In the genomic region with DNA sequence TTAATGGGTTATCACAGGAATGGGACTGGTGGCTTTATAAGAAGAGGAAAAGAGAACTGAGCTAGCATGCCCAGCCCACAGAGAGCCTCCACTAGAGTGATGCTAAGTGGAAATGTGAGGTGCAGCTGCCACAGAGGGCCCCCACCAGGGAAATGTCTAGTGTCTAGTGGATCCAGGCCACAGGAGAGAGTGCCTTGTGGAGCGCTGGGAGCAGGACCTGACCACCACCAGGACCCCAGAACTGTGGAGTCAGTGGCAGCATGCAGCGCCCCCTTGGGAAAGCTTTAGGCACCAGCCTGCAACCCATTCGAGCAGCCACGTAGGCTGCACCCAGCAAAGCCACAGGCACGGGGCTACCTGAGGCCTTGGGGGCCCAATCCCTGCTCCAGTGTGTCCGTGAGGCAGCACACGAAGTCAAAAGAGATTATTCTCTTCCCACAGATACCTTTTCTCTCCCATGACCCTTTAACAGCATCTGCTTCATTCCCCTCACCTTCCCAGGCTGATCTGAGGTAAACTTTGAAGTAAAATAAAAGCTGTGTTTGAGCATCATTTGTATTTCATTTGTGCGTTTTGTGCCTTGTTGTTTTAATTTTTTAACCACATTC, we compare ENCODE assay signal across 10 cellular contexts. TPM values are rescaled to one million over a fixed set of nuclear protein-coding genes. Genes with fewer than 3 reads are reported as not detected.
A peak's percentile ranks its signal among the peaks of the same experiment; 100 is the strongest.
DNase-seq lines count a peak whose midpoint lies in the region; ATAC-seq and TF ChIP-seq lines count a peak whose summit lies in the region.
"Had no signal": no experiment of that assay in that cellular context is flagged by ENCODE, and none has a peak within 500 bp of the region (broad histone marks: within the 10 kb centered on the region; RNA-seq: fewer than 3 reads in every experiment).

No MANE protein-coding gene starts in this region.

- no peak overlapping the region for H3K18ac ChIP-seq in H9 (ENCODE audit: insufficient read length, low read depth, low read length)

- H2BK120ac ChIP-seq in H9 (ENCODE audit: low read depth, low read length, poor library complexity, severe bottlenecking) = no peak overlapping the region

- H3K4me1 Mint-ChIP-seq in H9 = peaks cover 7 to 13% of the 10 kb centered on the region in 2 experiments
- peaks cover 50% of the 10 kb centered on the region for H3K4me1 Mint-ChIP-seq in activated T-helper 17 cell treated with anti-CD3 and anti-CD28 coated beads, Interleukin-2, amount 50 U/mL, for 72 hours

- TF ChIP-seq CTCF in BJ (IDR thresholded peaks at IDR 0.05; ENCODE audit: insufficient read depth, low read depth, low read length) (peak; percentile 27), H9 (conservative IDR thresholded peaks at IDR 0.05) (peak; percentile 73), kidney epithelial cell (IDR thresholded peaks at IDR 0.05; ENCODE audit: insufficient read depth, low read length, poor library complexity, severe bottlenecking) (peak; percentile 21), dorsolateral prefrontal cortex (IDR thresholded peaks at IDR 0.05 in 54 of 56, conservative IDR thresholded peaks at IDR 0.05 in 2 of 56; ENCODE audit: low read depth in 1 of 56, partially characterized antibody in 56 of 56) (no peak), omental fat pad (IDR thresholded peaks at IDR 0.05) (no peak)

- H3K79me1 ChIP-seq in H9 (ENCODE audit: insufficient read depth, low read depth, low read length, poor library complexity, severe bottlenecking) = no peaks in the 10 kb centered on the region

- H3K79me2 ChIP-seq in H9 (ENCODE audit: insufficient read depth, low read length) = no peaks in the 10 kb centered on the region

- H2AFZ ChIP-seq in H9 (ENCODE audit: low read length) = no peak overlapping the region

- peak overlapping the region in 1 of 2 experiments; percentile 7; a peak in 1 of 5 replicates for H3K4me3 Mint-ChIP-seq in H9
- peak overlapping the region; percentile 98 for H3K4me3 Mint-ChIP-seq in activated T-helper 17 cell treated with anti-CD3 and anti-CD28 coated beads, Interleukin-2, amount 50 U/mL, for 72 hours

- no peak overlapping the region for H4K91ac ChIP-seq in H9 (ENCODE audit: insufficient read length, low read depth, low read length)

- H3K27me3 Mint-ChIP-seq in H9 (ENCODE audit: low read depth) = peaks cover 4% of the 10 kb centered on the region
- no peaks in the 10 kb centered on the region for H3K27me3 Mint-ChIP-seq in activated T-helper 17 cell treated with anti-CD3 and anti-CD28 coated beads, Interleukin-2, amount 50 U/mL, for 72 hours

- CTCF ChIA-PET in BJ (lab: Yijun Ruan, JAX) = interaction anchor here (1.5 to 2.8 kb wide), 4 partner anchors 10 to 49 kb away, joined by 7 to 13 read pairs (median 10); no protein-coding TSS in a partner anchor

- H2BK15ac ChIP-seq in H9 (ENCODE audit: low read depth, low read length) = no peak overlapping the region

- ATAC-seq in activated T-helper 17 cell treated with anti-CD3 and anti-CD28 coated beads, Interleukin-2, amount 50 U/mL, for 72 hours (replicated peaks) = no peak
- ATAC-seq in GM18868 (IDR thresholded peaks at IDR 0.05; ENCODE audit: unreplicated experiment) (no peak), omental fat pad (ENCODE audit: low FRiP score) (no peak)

- H3K4me3 ChIP-seq in BJ (ENCODE audit: low read depth, low read length) = no peak overlapping the region
- no peak overlapping the region for H3K4me3 ChIP-seq in kidney epithelial cell (ENCODE audit: low read depth, low read length)
- H3K4me3 ChIP-seq in dorsolateral prefrontal cortex = peak overlapping the region in 6 of 59 donors; percentile 9 to 86 (median 79)
- H3K4me3 ChIP-seq: prostate gland had no signal

- no peak overlapping the region for H4K8ac ChIP-seq in H9 (replicated peaks; ENCODE audit: insufficient read length, low read depth, low read length)

- H3K27me3 ChIP-seq in BJ (ENCODE audit: control insufficient read depth, insufficient read depth, low read length) (no peaks in the 10 kb centered on the region), H9 (ENCODE audit: insufficient read depth, low read length) (no peaks in the 10 kb centered on the region; the same call in 1 of the 2 replicates), kidney epithelial cell (ENCODE audit: control insufficient read depth, insufficient read depth, low read length) (no peaks in the 10 kb centered on the region), dorsolateral prefrontal cortex (peaks cover 0 to 12% (median 0%) of the 10 kb centered on the region in 45 donors)

- POLR2A ChIA-PET in BJ (lab: Charles Lee) = interaction anchor here (0.6 kb wide), 1 partner anchor 663 kb away, joined by 4 read pairs; no protein-coding TSS in a partner anchor

- no peak overlapping the region; a peak in 2 of 7 replicates for H3K27ac Mint-ChIP-seq in H9
- H3K27ac Mint-ChIP-seq in activated T-helper 17 cell treated with anti-CD3 and anti-CD28 coated beads, Interleukin-2, amount 50 U/mL, for 72 hours = peak overlapping the region; percentile 98

- H3K4me2 ChIP-seq in H9 (ENCODE audit: insufficient read depth, insufficient read length, low read length) = no peak overlapping the region

- DNase-seq in BJ (ENCODE audit: low read depth) (no peak), H9 (peak; percentile 78), kidney epithelial cell (ENCODE audit: low read depth) (no peak), KBM-7 (no peak), dorsolateral prefrontal cortex (no peak), omental fat pad (ENCODE audit: low spot score) (no peak)

- no peaks in the 10 kb centered on the region; the same call in 1 of the 2 replicates for H3K4me1 ChIP-seq in H9 (ENCODE audit: insufficient read depth, low read length)
- H3K4me1 ChIP-seq: prostate gland had no signal

- H3K36me3 ChIP-seq in BJ (ENCODE audit: control insufficient read depth, insufficient read depth, low read length) = peaks cover 28% of the 10 kb centered on the region
- peaks cover 4% of the 10 kb centered on the region for H3K36me3 ChIP-seq in kidney epithelial cell (ENCODE audit: control insufficient read depth, insufficient read depth, low read length)

- no peak overlapping the region for H3K23ac ChIP-seq in H9 (ENCODE audit: insufficient read length, low read depth, low read length)

- no peak overlapping the region for H2BK12ac ChIP-seq in H9 (ENCODE audit: insufficient read length, low read depth, low read length)

- no peak overlapping the region for H3K27ac ChIP-seq in H9 (ENCODE audit: insufficient read length, low read depth, low read length)
- H3K27ac ChIP-seq in dorsolateral prefrontal cortex = peak overlapping the region in 5 of 59 donors; percentile 24 to 51 (median 35)
- H3K27ac ChIP-seq: prostate gland, VCaP had no signal

- intact Hi-C loops in dorsolateral prefrontal cortex (cut with DNase I) = loop anchor here (2.0 to 5.0 kb wide), 2 partner anchors 34 to 43 kb away; no protein-coding TSS in a partner anchor

- H3K4ac ChIP-seq in H9 (ENCODE audit: low read depth, low read length) = no peak overlapping the region

- H2BK5ac ChIP-seq in H9 (ENCODE audit: insufficient read length, low read length) = no peak overlapping the region

- peaks cover 5% of the 10 kb centered on the region for H3K23me2 ChIP-seq in H9 (ENCODE audit: insufficient read length, low read depth, low read length, poor library complexity, severe bottlenecking)

- in situ Hi-C loops in KBM-7 (cut with MboI; ENCODE audit: low pct_unique_long_range_greater_than_20kb, low sequenced_read_pairs) = no loop called here

- no peak overlapping the region for H3K9ac ChIP-seq in H9 (ENCODE audit: extremely low read depth, insufficient read length, low read length)

- no peak overlapping the region for H4K5ac ChIP-seq in H9 (ENCODE audit: insufficient read length, low read depth, low read length)

- no peak overlapping the region for H2BK20ac ChIP-seq in H9 (ENCODE audit: low read depth, low read length, poor library complexity, severe bottlenecking)

- H3K36me3 Mint-ChIP-seq in H9 (ENCODE audit: insufficient read depth in 1 of 3, low read depth in 3 of 3) = peaks cover 23 to 27% (median 26%) of the 10 kb centered on the region in 3 experiments; a peak in 6 of 7 replicates
- peaks cover 68% of the 10 kb centered on the region for H3K36me3 Mint-ChIP-seq in activated T-helper 17 cell treated with anti-CD3 and anti-CD28 coated beads, Interleukin-2, amount 50 U/mL, for 72 hours (ENCODE audit: low read depth)

- no peak overlapping the region for H2AK5ac ChIP-seq in H9 (ENCODE audit: insufficient read length, low read length)

- no peak overlapping the region for H3K14ac ChIP-seq in H9 (ENCODE audit: insufficient read depth, low read length)

- no peaks in the 10 kb centered on the region for H4K20me1 ChIP-seq in H9 (ENCODE audit: control insufficient read depth, insufficient read depth, insufficient read length)

- H3K9me3 ChIP-seq in H9 (ENCODE audit: control insufficient read depth, low read depth, low read length) = no peaks in the 10 kb centered on the region
- H3K9me3 ChIP-seq: prostate gland had no signal

- H3K9me3 Mint-ChIP-seq in H9 = peaks cover 5 to 6% of the 10 kb centered on the region in 2 experiments
- no peaks in the 10 kb centered on the region for H3K9me3 Mint-ChIP-seq in activated T-helper 17 cell treated with anti-CD3 and anti-CD28 coated beads, Interleukin-2, amount 50 U/mL, for 72 hours

- H3T11ph ChIP-seq in H9 (ENCODE audit: low read length) = no peak overlapping the region

- WGBS in H9 (ENCODE audit: extremely low coverage, insufficient read length, low lambda C conversion rate) = no CpG with 5 or more reads among the region's 8 CpGs

- no peak overlapping the region for H3K56ac ChIP-seq in H9 (ENCODE audit: insufficient read length, low read depth, low read length)

RNA-seq across cellular contexts. Expression of gene HLA-E, which starts 4.4 kb away (rescaled TPM):
- 211 and 293 TPM in 2 replicates for polyA plus RNA-seq in BJ (2011; rRNA removed)
- 102 and 142 TPM in 2 replicates for polyA minus RNA-seq in BJ (2011; rRNA and poly(A)+ RNA removed)
- total RNA-seq in H9 (2021) (24.2 and 28.1 TPM in 2 replicates), kidney epithelial cell (109 and 115 TPM in 2 replicates), dorsolateral prefrontal cortex (100 to 1,000 TPM in 88 of 120 experiments, 10 to 100 TPM in 32; 69.4 to 274 (median 123) TPM), omental fat pad (1,000 to 10,000 TPM in 1 of 4 donors, 100 to 1,000 TPM in 3; 562 to 1,653 (median 781) TPM)
- 100 to 1,000 TPM; 362 to 675 TPM for total RNA-seq in activated T-helper 17 cell treated with anti-CD3 and anti-CD28 coated beads, Interleukin-2, amount 50 U/mL, for 72 hours

Comparison
In these comparisons a context has a peak if more than half of its experiments do, and no peak if none do; other contexts are left out.
1. CTCF ChIP-seq: peak in BJ (single experiment), H9 (single experiment) and kidney epithelial cell (single experiment); none in dorsolateral prefrontal cortex (0 of 56) and omental fat pad (0 of 3).